ENCODE assay signal across 21 cellular contexts in the genomic region with DNA sequence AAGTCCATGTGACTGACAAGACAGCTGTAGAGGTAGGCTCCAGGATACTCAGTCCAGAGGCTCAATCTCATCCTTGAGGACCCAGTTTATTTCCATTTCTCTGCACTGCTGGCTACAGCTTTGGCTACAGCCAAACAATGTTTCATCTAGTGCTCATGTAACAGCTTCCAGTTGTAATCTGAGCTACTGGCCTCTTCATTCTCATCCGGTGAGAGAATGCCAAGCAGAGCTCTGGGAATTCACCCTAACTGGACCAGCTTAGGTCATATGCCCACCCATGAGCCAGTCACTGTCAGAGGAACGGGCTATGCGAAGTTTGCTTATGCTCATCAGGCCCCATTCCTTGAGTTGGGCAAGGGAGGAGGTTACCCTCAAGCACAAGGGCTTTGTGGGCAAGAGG.
DNase-seq lines count a peak whose midpoint lies in the region; ATAC-seq, FAIRE-seq and TF ChIP-seq lines count a peak whose summit lies in the region.
"Had no signal": no experiment of that assay in that cellular context is flagged by ENCODE, and none has a peak within 500 bp of the region (broad histone marks: within the 10 kb centered on the region; RNA-seq: fewer than 3 reads in every experiment).

No MANE protein-coding gene starts in this region.

- H3K4me3 ChIP-seq in AG04450 (ENCODE audit: low read depth, low read length) (no peak overlapping the region), GM23338 (no peak overlapping the region), astrocyte (ENCODE audit: insufficient read depth, low read depth, low read length) (no peak overlapping the region)
- H3K4me3 ChIP-seq: left ventricle myocardium inferior had no signal

- H3K9me3 ChIP-seq in AG04450 (ENCODE audit: control insufficient read depth, insufficient read depth, low read length): no peaks in the 10 kb centered on the region
- no peaks in the 10 kb centered on the region for H3K9me3 ChIP-seq in astrocyte (ENCODE audit: insufficient read depth, low read depth, low read length)
- H3K9me3 ChIP-seq: left ventricle myocardium inferior had no signal

- peak overlapping the region; percentile 32; the same call in 1 of the 2 replicates for H2AFZ ChIP-seq in GM23338
- H2AFZ ChIP-seq in astrocyte (ENCODE audit: low read depth, low read length): no peak overlapping the region
- H2AFZ ChIP-seq: parathyroid adenoma had no signal

- no peaks in the 10 kb centered on the region for H3F3A ChIP-seq in GM23338 (replicated peaks; ENCODE audit: low read depth)

- H3K4me1 ChIP-seq in GM23338 (ENCODE audit: insufficient read depth): peaks cover 25% of the 10 kb centered on the region
- no peaks in the 10 kb centered on the region for H3K4me1 ChIP-seq in astrocyte (ENCODE audit: insufficient read depth, low read length)
- H3K4me1 ChIP-seq: foreskin keratinocyte, left ventricle myocardium inferior, parathyroid adenoma had no signal

- no peak overlapping the region for H3K27ac ChIP-seq in AG04450 (ENCODE audit: low read depth, low read length)
- H3K27ac ChIP-seq in GM23338 (ENCODE audit: low read depth): no peak overlapping the region
- H3K27ac ChIP-seq in astrocyte (ENCODE audit: low read depth, low read length): no peak overlapping the region
- H3K27ac ChIP-seq: foreskin keratinocyte, left ventricle myocardium inferior, parathyroid adenoma had no signal

- DNase-seq in AG04450 (ENCODE audit: low read depth, low spot score): peak; percentile 16
- DNase-seq in GM23338 (ENCODE audit: low spot score): no peak
- peak; percentile 24 for DNase-seq in astrocyte (ENCODE audit: low read depth)
- peak; percentile 70 for DNase-seq in left kidney (ENCODE audit: low read depth, low spot score)
- DNase-seq in activated T-cell treated with anti-CD3 and anti-CD28 coated beads for 4 hours: no peak
- DNase-seq in omental fat pad (ENCODE audit: low spot score): no peak
- no peak for DNase-seq in amniotic stem cell (lab: John Stamatoyannopoulos, UW)
- no peak for DNase-seq in SW480 (ENCODE audit: low spot score)
- DNase-seq: activated CD4-positive, alpha-beta T cell treated with anti-CD3 and anti-CD28 coated beads, Interleukin-2, amount 50 U/mL, for 48 hours; activated naive CD8-positive, alpha-beta T cell treated with anti-CD3 and anti-CD28 coated beads for 36 hours; activated T-cell treated with anti-CD3 and anti-CD28 coated beads, Interleukin-2, amount 50 U/mL, for 72 hours; Calu3; effector CD4-positive, alpha-beta T cell; foreskin keratinocyte; left ventricle myocardium inferior; NCI-H187 treated with DMSO at 0.1 percent for 48 hours; NCI-H748 treated with DMSO at 0.1 percent for 48 hours had no signal

- H3K27ac Mint-ChIP-seq in GM23338: no peak overlapping the region
- no peak overlapping the region for H3K27ac Mint-ChIP-seq in astrocyte (ENCODE audit: unreplicated experiment)
- H3K27ac Mint-ChIP-seq: activated naive CD8-positive, alpha-beta T cell treated with anti-CD3 and anti-CD28 coated beads for 36 hours; activated T-cell treated with anti-CD3 and anti-CD28 coated beads, Interleukin-2, amount 50 U/mL, for 72 hours; stimulated activated naive CD8-positive, alpha-beta T cell treated with anti-CD3 and anti-CD28 coated beads, Interleukin-15, Interleukin-2, amounts not matched to agents 100 ng/mL and 50 ng/mL, for 24 hours had no signal

- TF ChIP-seq CTCF in AG04450 (IDR thresholded peaks at IDR 0.05; ENCODE audit: low read depth, low read length) (no peak), GM23338 (conservative IDR thresholded peaks at IDR 0.05; ENCODE audit: low read depth in 2 of 2) (no peak), astrocyte (IDR thresholded peaks at IDR 0.05; ENCODE audit: insufficient read depth, low read depth, low read length) (no peak), omental fat pad (IDR thresholded peaks at IDR 0.05) (no peak)

- no peaks in the 10 kb centered on the region for H3K79me2 ChIP-seq in GM23338 (replicated peaks; ENCODE audit: insufficient read depth)
- H3K79me2 ChIP-seq in astrocyte (ENCODE audit: insufficient read depth, low read length): no peaks in the 10 kb centered on the region
- H3K79me2 ChIP-seq: parathyroid adenoma had no signal

- H3K27me3 Mint-ChIP-seq in GM23338 (ENCODE audit: insufficient read depth, low read depth, poor library complexity): peaks cover 2% of the 10 kb centered on the region
- peaks cover 23% of the 10 kb centered on the region for H3K27me3 Mint-ChIP-seq in astrocyte (ENCODE audit: low read depth, unreplicated experiment)

- H3K36me3 Mint-ChIP-seq in GM23338 (ENCODE audit: low read depth) (no peaks in the 10 kb centered on the region), astrocyte (ENCODE audit: low read depth, unreplicated experiment) (no peaks in the 10 kb centered on the region)
- H3K36me3 Mint-ChIP-seq: activated naive CD8-positive, alpha-beta T cell treated with anti-CD3 and anti-CD28 coated beads for 36 hours had no signal

- ATAC-seq in GM23338 (no peak), omental fat pad (ENCODE audit: low FRiP score) (no peak)
- ATAC-seq: activated T-cell treated with anti-CD3 and anti-CD28 coated beads, Interleukin-2, amount 50 U/mL, for 72 hours; foreskin keratinocyte; HCT116; Panc1 had no signal

- H3K27me3 ChIP-seq in AG04450 (ENCODE audit: control insufficient read depth, insufficient read depth, low read length) (peaks cover 20% of the 10 kb centered on the region), GM23338 (ENCODE audit: insufficient read depth) (no peaks in the 10 kb centered on the region), astrocyte (ENCODE audit: insufficient read depth, low read length) (peaks cover 2% of the 10 kb centered on the region)

- H3K36me3 ChIP-seq in GM23338 (ENCODE audit: insufficient read depth): no peaks in the 10 kb centered on the region
- H3K36me3 ChIP-seq in astrocyte (ENCODE audit: insufficient read depth, low read length): no peaks in the 10 kb centered on the region
- H3K36me3 ChIP-seq: left ventricle myocardium inferior had no signal

- no peak overlapping the region for H3K4me2 ChIP-seq in GM23338
- no peak overlapping the region for H3K4me2 ChIP-seq in astrocyte (ENCODE audit: low read length)

- H3K9me3 Mint-ChIP-seq in GM23338 (peaks cover 2% of the 10 kb centered on the region; the same call in 1 of the 3 replicates), astrocyte (ENCODE audit: unreplicated experiment) (no peaks in the 10 kb centered on the region)
- H3K9me3 Mint-ChIP-seq: activated naive CD8-positive, alpha-beta T cell treated with anti-CD3 and anti-CD28 coated beads for 36 hours; activated T-cell treated with anti-CD3 and anti-CD28 coated beads, Interleukin-2, amount 50 U/mL, for 72 hours; stimulated activated naive CD8-positive, alpha-beta T cell treated with anti-CD3 and anti-CD28 coated beads, Interleukin-15, Interleukin-2, amounts not matched to agents 100 ng/mL and 50 ng/mL, for 24 hours had no signal

- no peak for FAIRE-seq in astrocyte (lab: Jason Lieb, UNC)

- POLR2A ChIA-PET in AG04450 (lab: Yijun Ruan, JAX): no interaction called here

- H3K4me3 Mint-ChIP-seq in GM23338 (no peak overlapping the region), astrocyte (ENCODE audit: unreplicated experiment) (no peak overlapping the region)
- H3K4me3 Mint-ChIP-seq: activated naive CD8-positive, alpha-beta T cell treated with anti-CD3 and anti-CD28 coated beads for 36 hours; activated T-cell treated with anti-CD3 and anti-CD28 coated beads, Interleukin-2, amount 50 U/mL, for 72 hours; stimulated activated naive CD8-positive, alpha-beta T cell treated with anti-CD3 and anti-CD28 coated beads, Interleukin-15, Interleukin-2, amounts not matched to agents 100 ng/mL and 50 ng/mL, for 24 hours had no signal

- CTCF ChIA-PET in AG04450 (lab: Charles Lee): interaction anchor here (1.4 to 1.7 kb wide), 2 partner anchors 239 to 342 kb away, joined by 3 to 4 read pairs; no protein-coding TSS in a partner anchor

- H3K4me1 Mint-ChIP-seq in GM23338: peaks cover 20% of the 10 kb centered on the region
- H3K4me1 Mint-ChIP-seq in astrocyte (ENCODE audit: low read depth, unreplicated experiment): no peaks in the 10 kb centered on the region
- H3K4me1 Mint-ChIP-seq: activated naive CD8-positive, alpha-beta T cell treated with anti-CD3 and anti-CD28 coated beads for 36 hours had no signal

- H3K9ac ChIP-seq in astrocyte (ENCODE audit: low read length): no peak overlapping the region
- H3K9ac ChIP-seq: parathyroid adenoma had no signal

- H3K9me2 ChIP-seq in GM23338 (ENCODE audit: insufficient read depth): peaks cover 7% of the 10 kb centered on the region

- no peaks in the 10 kb centered on the region for H4K20me1 ChIP-seq in GM23338 (replicated peaks; ENCODE audit: insufficient read depth)
- no peaks in the 10 kb centered on the region for H4K20me1 ChIP-seq in astrocyte (ENCODE audit: insufficient read depth, low read length)

TF ChIP-seq in GM23338, 12 proteins besides CTCF, POLR2A, EP300 and RAD21 (continues in another document):
- no peak for TF ChIP-seq CREB1 (CRISPR knock-in tag; IDR thresholded peaks at IDR 0.05; ENCODE audit: low read depth)

Comparison
In these comparisons a context has a peak if more than half of its experiments do, and no peak if none do; other contexts are left out.
1. DNase-seq: peak in AG04450 (single experiment), astrocyte (single experiment) and left kidney (single experiment); none in GM23338 (single experiment), activated T-cell treated with anti-CD3 and anti-CD28 coated beads for 4 hours (single experiment), omental fat pad (single experiment), amniotic stem cell (single experiment) and SW480 (single experiment).